Comparison of ENCODE assay signal across 13 cellular contexts in the genomic region with DNA sequence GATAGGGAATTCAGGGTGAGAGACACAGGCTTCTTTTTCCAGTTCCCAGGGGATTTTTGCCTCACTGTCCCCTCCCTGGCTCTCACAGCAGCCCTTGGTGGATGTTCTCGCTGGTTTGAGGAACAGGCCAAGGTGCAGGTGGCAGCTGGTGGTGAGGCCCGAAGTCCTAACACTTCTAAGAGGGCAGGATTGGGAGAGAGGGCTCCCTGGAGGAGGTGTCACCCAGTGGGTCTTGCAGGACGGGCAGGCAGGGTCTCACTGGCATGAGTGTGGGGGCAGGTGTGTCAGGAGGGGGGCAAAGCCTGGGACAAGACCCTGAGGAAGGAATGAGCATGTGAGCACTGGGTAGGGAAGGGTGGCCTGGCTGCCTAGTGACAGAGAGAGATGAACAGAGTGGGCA. TPM values are rescaled to one million over a fixed set of nuclear protein-coding genes. Genes with fewer than 3 reads are reported as not detected.
DNase-seq lines count a peak whose midpoint lies in the region; ATAC-seq, FAIRE-seq and TF ChIP-seq lines count a peak whose summit lies in the region.
"Had no signal": no experiment of that assay in that cellular context is flagged by ENCODE, and none has a peak within 500 bp of the region (broad histone marks: within the 10 kb centered on the region; RNA-seq: fewer than 3 reads in every experiment).

No MANE protein-coding gene starts in this region.

- H3K27ac ChIP-seq in K562 (ENCODE audit: extremely low read depth, low read depth, low read length), result no peak overlapping the region
- H3K27ac ChIP-seq: prostate gland, SJSA1 had no signal

- no peaks in the 10 kb centered on the region for H3K9me3 ChIP-seq in K562 (replicated peaks; ENCODE audit: control insufficient read depth, insufficient read depth, low read depth, low read length)
- H3K9me3 ChIP-seq: prostate gland, SJSA1 had no signal

- peak overlapping the region; percentile 34 for H3K4me3 Mint-ChIP-seq in activated CD4-positive, alpha-beta T cell treated with anti-CD3 and anti-CD28 coated beads, Interleukin-2, amount 10 ng/mL, durations not matched to agents 24 days and 14 days
- H3K4me3 Mint-ChIP-seq in IgD-negative memory B cell, result peak overlapping the region in 2 of 4 donors; percentile 72 to 83

- FAIRE-seq in K562 (lab: Jason Lieb, UNC) (no peak), GM12892 (lab: Jason Lieb, UNC) (no peak)

- H3K4me1 Mint-ChIP-seq in activated CD4-positive, alpha-beta T cell treated with anti-CD3 and anti-CD28 coated beads, Interleukin-2, amount 10 ng/mL, durations not matched to agents 24 days and 14 days, result peaks cover 66% of the 10 kb centered on the region
- peaks cover 32 to 63% (median 51%) of the 10 kb centered on the region in 3 donors for H3K4me1 Mint-ChIP-seq in IgD-negative memory B cell

- in situ Hi-C loops in K562 (cut with MboI), result no loop called here

- POLR2A ChIA-PET in K562 (lab: Yijun Ruan, JAX), result interaction anchor here (0.5 to 1.9 kb wide), 2 partner anchors 9 to 42 kb away, joined by 4 to 11 read pairs; no protein-coding TSS in a partner anchor

- H3K27me3 ChIP-seq in K562 (ENCODE audit: control insufficient read depth in 2 of 2, insufficient read depth in 2 of 2, low read length in 2 of 2), result peaks cover 0 to 4% of the 10 kb centered on the region in 2 experiments; a peak in 1 of 5 replicates
- H3K27me3 ChIP-seq: SJSA1 had no signal

- H3K9ac ChIP-seq in K562 (ENCODE audit: insufficient read depth in 1 of 2, low read depth in 2 of 2, low read length in 2 of 2), result no peak overlapping the region

- no peak for TF ChIP-seq CTCF in K562 (IDR thresholded peaks at IDR 0.05 in 2 of 3, conservative IDR thresholded peaks at IDR 0.05 in 1 of 3; ENCODE audit: insufficient read depth in 2 of 3, low read depth in 1 of 3, low read length in 3 of 3)

- TF ChIP-seq POLR2A in K562 (conservative IDR thresholded peaks at IDR 0.05) (no peak), GM12892 (IDR thresholded peaks at IDR 0.05; ENCODE audit: low read depth, low read length) (no peak)

- ATAC-seq in K562 (no peak), sciatic nerve (no peak), GM19395 (IDR thresholded peaks at IDR 0.05; ENCODE audit: unreplicated experiment) (no peak)

- BruUV-seq in K562 (replicated peaks; lab: Mats Ljungman, UMichigan), result no TSS peak

- H3K79me2 ChIP-seq in K562 (ENCODE audit: control insufficient read depth, insufficient read depth, low read length), result no peaks in the 10 kb centered on the region

- H3K36me3 ChIP-seq in K562 (ENCODE audit: control insufficient read depth, insufficient read depth, low read length), result no peaks in the 10 kb centered on the region
- H3K36me3 ChIP-seq: prostate gland, SJSA1 had no signal

- no peak overlapping the region for H3K4me2 ChIP-seq in K562 (ENCODE audit: insufficient read depth, low read length)

- TF ChIP-seq RAD21 in K562 (CRISPR knock-in tag; conservative IDR thresholded peaks at IDR 0.05 in 1 of 2, IDR thresholded peaks at IDR 0.05 in 1 of 2), result no peak

- CTCF ChIA-PET in K562 (lab: Yijun Ruan, JAX; ENCODE audit: low intra/inter-chr PET ratio), result no interaction called here

- 14% methylated on average over 3 of the region's 3 CpGs for WGBS in K562 (ENCODE audit: insufficient coverage, low coverage, missing lambda C conversion rate)

- peak overlapping the region; percentile 100 for H3K27ac Mint-ChIP-seq in activated CD4-positive, alpha-beta T cell treated with anti-CD3 and anti-CD28 coated beads, Interleukin-2, amount 10 ng/mL, durations not matched to agents 24 days and 14 days
- H3K27ac Mint-ChIP-seq in IgD-negative memory B cell, result peak overlapping the region; percentile 47 to 99 (median 67)

- no peak for TF ChIP-seq EP300 in K562 (IDR thresholded peaks at IDR 0.05; ENCODE audit: low read length)

- 0 out of 2 replicates have a peak, but pooled peaks cover 2% of the 10 kb centered on the region for H4K20me1 ChIP-seq in K562 (replicated peaks; ENCODE audit: control insufficient read depth, insufficient read depth, low read length)

- peaks cover 2% of the 10 kb centered on the region for H3K27me3 Mint-ChIP-seq in activated CD4-positive, alpha-beta T cell treated with anti-CD3 and anti-CD28 coated beads, Interleukin-2, amount 10 ng/mL, durations not matched to agents 24 days and 14 days
- H3K27me3 Mint-ChIP-seq in IgD-negative memory B cell, result no peaks in the 10 kb centered on the region

- H3K36me3 Mint-ChIP-seq in activated CD4-positive, alpha-beta T cell treated with anti-CD3 and anti-CD28 coated beads, Interleukin-2, amount 10 ng/mL, durations not matched to agents 24 days and 14 days (ENCODE audit: low read depth), result peaks cover 40% of the 10 kb centered on the region
- H3K36me3 Mint-ChIP-seq in IgD-negative memory B cell, result peaks cover 6% of the 10 kb centered on the region

- no peak for DNase-seq in activated CD4-positive, alpha-beta T cell treated with anti-CD3 and anti-CD28 coated beads, Interleukin-2, amount 10 ng/mL, durations not matched to agents 24 days and 14 days
- no peak for DNase-seq in activated CD4-positive, alpha-beta T cell treated with anti-CD3 and anti-CD28 coated beads for 4 hours
- DNase-seq in K562 (ENCODE audit: extremely low read depth in 1 of 4, low spot score in 3 of 4) (no peak), sciatic nerve (ENCODE audit: low spot score) (peak; percentile 52), GM12892 (ENCODE audit: insufficient read length) (no peak), NCI-H1694 (lab: John Stamatoyannopoulos, UW) (no peak)
- DNase-seq: anterior cingulate cortex, NCI-H510A treated with DMSO at 0.1 percent for 48 hours had no signal

- peaks cover 0 to 29% of the 10 kb centered on the region in 2 experiments; a peak in 3 of 5 replicates for H3K4me1 ChIP-seq in K562 (replicated peaks in 1 of 2; ENCODE audit: control insufficient read depth in 2 of 2, insufficient read depth in 2 of 2, low read length in 2 of 2)

- intact Hi-C loops in activated CD4-positive, alpha-beta T cell treated with anti-CD3 and anti-CD28 coated beads, Interleukin-2, amount 10 ng/mL, durations not matched to agents 24 days and 14 days (cut with micrococcal nuclease), result no loop called here
- intact Hi-C loops in K562 (cut with micrococcal nuclease) (no loop called here), sciatic nerve (cut with DNase I) (no loop called here)

- H3K4me3 ChIP-seq in K562, result no peak overlapping the region
- H3K4me3 ChIP-seq: lung, prostate gland, SJSA1 had no signal

- no peaks in the 10 kb centered on the region for H3K9me1 ChIP-seq in K562 (ENCODE audit: control insufficient read depth, insufficient read depth, low read length)

- H2AFZ ChIP-seq in K562 (ENCODE audit: low read depth, low read length), result no peak overlapping the region

- no peaks in the 10 kb centered on the region for H3K9me3 Mint-ChIP-seq in activated CD4-positive, alpha-beta T cell treated with anti-CD3 and anti-CD28 coated beads, Interleukin-2, amount 10 ng/mL, durations not matched to agents 24 days and 14 days
- H3K9me3 Mint-ChIP-seq in IgD-negative memory B cell, result no peaks in the 10 kb centered on the region

RNA-seq across cellular contexts. Expression of a gene that starts 9.2 kb away (rescaled TPM):
- total RNA-seq in activated CD4-positive, alpha-beta T cell treated with anti-CD3 and anti-CD28 coated beads, Interleukin-2, amount 10 ng/mL, durations not matched to agents 24 days and 14 days, result 34.9 and 36.2 TPM in 2 replicates
- polyA plus RNA-seq in IgD-negative memory B cell (26.6 TPM), K562 (2011; rRNA removed) (0.49 and 1.2 TPM in 2 replicates), K562 (2014; fragmentation: Illumina TruSeq; extraction: Trizol) (0.58 and 0.65 TPM in 2 replicates), K562 (2014; fragmentation: Nextera tagmentation; extraction: Ambion mirVana) (not detected), K562 (2014; rRNA removed) (0.54 and 1.2 TPM in 2 replicates)
- total RNA-seq in K562 (2011; cell fraction: chromatin; rRNA removed; ENCODE audit: low replicate concordance), result 4.8 and 9.2 TPM in 2 replicates
- total RNA-seq in K562 (2011; cell fraction: nucleolus; rRNA removed), result 3.6 and 5.2 TPM in 2 replicates
- 5.9 and 6.1 TPM in 2 replicates for total RNA-seq in K562 (2011; cell fraction: nucleoplasm; rRNA removed)
- total RNA-seq in K562 (2014; rRNA removed) (0.61 and 2.1 TPM in 2 replicates), K562 (2014; rRNA removed; fragmentation: Illumina TruSeq; extraction: Trizol) (0.15 and 0.29 TPM in 2 replicates), K562 (2015; rRNA removed; fragmentation: Illumina TruSeq; extraction: Trizol) (0.53 and 0.80 TPM in 2 replicates), K562 (2021) (0.66 and 0.98 TPM in 2 replicates), sciatic nerve (8.4 TPM)
- 2.1 and 2.8 TPM in 2 replicates for polyA plus RNA-seq in K562 (2011; cell fraction: cytosol; rRNA removed)
- polyA plus RNA-seq in K562 (2011; cell fraction: nucleus; rRNA removed), result 3.2 and 3.4 TPM in 2 replicates
- polyA plus RNA-seq in K562 (2012), result 0.90 and 2.1 TPM in 2 replicates
- 1.3 and 2.9 TPM in 2 replicates for polyA minus RNA-seq in K562 (2011; rRNA and poly(A)+ RNA removed)
- 2.2 TPM in 1 of 2 replicates, not detected in the other for polyA minus RNA-seq in K562 (2011; cell fraction: cytosol; rRNA and poly(A)+ RNA removed)
- 1.5 and 3.7 TPM in 2 replicates for polyA minus RNA-seq in K562 (2011; cell fraction: nucleus; rRNA and poly(A)+ RNA removed)
- polyA plus RNA-seq in GM12892 (2012; ENCODE audit: missing spikeins), result 14.3 TPM

RNA-seq across cellular contexts. Expression of a gene that starts 58.6 kb away (rescaled TPM):
- total RNA-seq in activated CD4-positive, alpha-beta T cell treated with anti-CD3 and anti-CD28 coated beads, Interleukin-2, amount 10 ng/mL, durations not matched to agents 24 days and 14 days, result 0.12 TPM in 2 replicates
- polyA plus RNA-seq in IgD-negative memory B cell, result not detected
- total RNA-seq in K562 (2011; cell fraction: chromatin; rRNA removed; ENCODE audit: low replicate concordance), result 0.16 TPM in 1 of 2 replicates, not detected in the other
- not detected in 2 replicates for total RNA-seq in K562 (2011; cell fraction: nucleolus; rRNA removed)
- total RNA-seq in K562 (2011; cell fraction: nucleoplasm; rRNA removed), result not detected in 2 replicates
- 0.69 TPM in 1 of 2 replicates, not detected in the other for total RNA-seq in K562 (2014; rRNA removed)
- not detected in 2 replicates for total RNA-seq in K562 (2014; rRNA removed; fragmentation: Illumina TruSeq; extraction: Trizol)
- total RNA-seq in K562 (2015; rRNA removed; fragmentation: Illumina TruSeq; extraction: Trizol), result 0.11 TPM in 1 of 2 replicates, not detected in the other
- 0.07 TPM in 1 of 2 replicates, not detected in the other for total RNA-seq in K562 (2021)
- polyA plus RNA-seq in K562 (2011; rRNA removed), result 0.04 TPM in 1 of 2 replicates, not detected in the other
- polyA plus RNA-seq in K562 (2011; cell fraction: cytosol; rRNA removed), result not detected in 2 replicates
- polyA plus RNA-seq in K562 (2011; cell fraction: nucleus; rRNA removed), result 0.06 TPM in 1 of 2 replicates, not detected in the other
- polyA plus RNA-seq in K562 (2012), result 0.08 and 0.21 TPM in 2 replicates
- polyA plus RNA-seq in K562 (2014; fragmentation: Illumina TruSeq; extraction: Trizol), result not detected in 2 replicates
- polyA plus RNA-seq in K562 (2014; fragmentation: Nextera tagmentation; extraction: Ambion mirVana), result under 1 TPM in 1 of 2 experiments, not detected in 1; 0.06 TPM
- not detected in 2 replicates for polyA plus RNA-seq in K562 (2014; rRNA removed)
- not detected in 2 replicates for polyA minus RNA-seq in K562 (2011; rRNA and poly(A)+ RNA removed)
- not detected in 2 replicates for polyA minus RNA-seq in K562 (2011; cell fraction: cytosol; rRNA and poly(A)+ RNA removed)
- polyA minus RNA-seq in K562 (2011; cell fraction: nucleus; rRNA and poly(A)+ RNA removed), result not detected in 2 replicates
- 1.3 TPM for total RNA-seq in sciatic nerve
- polyA plus RNA-seq in GM12892 (2012; ENCODE audit: missing spikeins), result 7.3 TPM
